ENCODE assay signal across 27 cellular contexts in genomic region chr11:4559527-4560440, GRCh38. TPM values are rescaled to one million over a fixed set of nuclear protein-coding genes. Genes with fewer than 3 reads are reported as not detected.
DNase-seq lines count a peak whose midpoint lies in the region; ATAC-seq and TF ChIP-seq lines count a peak whose summit lies in the region.
"Had no signal": no experiment of that assay in that cellular context is flagged by ENCODE, and none has a peak within 500 bp of the region (broad histone marks: within the 10 kb centered on the region; RNA-seq: fewer than 3 reads in every experiment).

No MANE protein-coding gene starts in this region.

- H3K4me1 ChIP-seq in left lung = no peaks in the 10 kb centered on the region
- H3K4me1 ChIP-seq: A549, SJCRH30 had no signal

- H3K36me3 Mint-ChIP-seq in progenitor cell of endocrine pancreas (ENCODE audit: insufficient read depth) (peaks cover 3% of the 10 kb centered on the region), chondrocyte (ENCODE audit: low read depth) (no peaks in the 10 kb centered on the region)
- H3K36me3 Mint-ChIP-seq in activated naive CD4-positive, alpha-beta T cell treated with anti-CD3 and anti-CD28 coated beads, Interleukin-2, amount 10 ng/mL, durations not matched to agents 7 days and 5 days = no peaks in the 10 kb centered on the region

- H3K27ac Mint-ChIP-seq in progenitor cell of endocrine pancreas (peak overlapping the region; percentile 63), chondrocyte (ENCODE audit: unreplicated experiment) (no peak overlapping the region)
- no peak overlapping the region for H3K27ac Mint-ChIP-seq in activated naive CD4-positive, alpha-beta T cell treated with anti-CD3 and anti-CD28 coated beads, Interleukin-2, amount 10 ng/mL, durations not matched to agents 7 days and 5 days
- H3K27ac Mint-ChIP-seq: B cell had no signal

- TF ChIP-seq CTCF in VCaP (conservative IDR thresholded peaks at IDR 0.05) = no peak
- no peak for TF ChIP-seq CTCF in left lung (IDR thresholded peaks at IDR 0.05)
- TF ChIP-seq CTCF in progenitor cell of endocrine pancreas (IDR thresholded peaks at IDR 0.05; ENCODE audit: unreplicated experiment) = no peak
- TF ChIP-seq CTCF in chondrocyte (IDR thresholded peaks at IDR 0.05) = no peak

- no peaks in the 10 kb centered on the region for H3K36me3 ChIP-seq in left lung
- H3K36me3 ChIP-seq: SJCRH30 had no signal

- H3K27ac ChIP-seq in VCaP (peak overlapping the region; percentile 90), left lung (no peak overlapping the region)
- H3K27ac ChIP-seq: A549, GM23248, HL-60, SJCRH30 had no signal

- H3K9me3 ChIP-seq in left lung = no peaks in the 10 kb centered on the region
- H3K9me3 ChIP-seq: A549, SJCRH30 had no signal

- CTCF ChIA-PET in activated naive CD4-positive, alpha-beta T cell treated with anti-CD3 and anti-CD28 coated beads, Interleukin-2, amount 10 ng/mL, durations not matched to agents 7 days and 5 days (lab: Charles Lee) = no interaction called here

- H3K4me3 Mint-ChIP-seq in progenitor cell of endocrine pancreas (ENCODE audit: low read depth) (no peak overlapping the region), chondrocyte (ENCODE audit: unreplicated experiment) (no peak overlapping the region)
- no peak overlapping the region for H3K4me3 Mint-ChIP-seq in activated naive CD4-positive, alpha-beta T cell treated with anti-CD3 and anti-CD28 coated beads, Interleukin-2, amount 10 ng/mL, durations not matched to agents 7 days and 5 days
- H3K4me3 Mint-ChIP-seq: B cell had no signal

- H3K27me3 Mint-ChIP-seq in progenitor cell of endocrine pancreas (no peaks in the 10 kb centered on the region), chondrocyte (ENCODE audit: low read depth) (peaks cover 6% of the 10 kb centered on the region)
- H3K27me3 Mint-ChIP-seq in activated naive CD4-positive, alpha-beta T cell treated with anti-CD3 and anti-CD28 coated beads, Interleukin-2, amount 10 ng/mL, durations not matched to agents 7 days and 5 days = peaks cover 12% of the 10 kb centered on the region

- peaks cover 22% of the 10 kb centered on the region for H3K4me1 Mint-ChIP-seq in progenitor cell of endocrine pancreas (ENCODE audit: low read depth)
- H3K4me1 Mint-ChIP-seq in activated naive CD4-positive, alpha-beta T cell treated with anti-CD3 and anti-CD28 coated beads, Interleukin-2, amount 10 ng/mL, durations not matched to agents 7 days and 5 days = no peaks in the 10 kb centered on the region
- no peaks in the 10 kb centered on the region for H3K4me1 Mint-ChIP-seq in chondrocyte (ENCODE audit: low read depth)
- H3K4me1 Mint-ChIP-seq: B cell had no signal

- ATAC-seq in left lung = peak; percentile 46
- ATAC-seq: A549, GM12878 had no signal

- intact Hi-C loops in left lung (cut with DNase I) = no loop called here

- DNase-seq in ELF-1 (ENCODE audit: low read depth, low spot score) (peak; percentile 20), left lung (no peak), progenitor cell of endocrine pancreas (ENCODE audit: low spot score, unreplicated experiment) (no peak), NCI-H2196 (lab: John Stamatoyannopoulos, UW; ENCODE audit: unreplicated experiment) (no peak), amniotic stem cell (lab: John Stamatoyannopoulos, UW) (no peak), chondrocyte (ENCODE audit: low spot score) (no peak)
- DNase-seq in activated naive CD4-positive, alpha-beta T cell treated with anti-CD3 and anti-CD28 coated beads, Interleukin-2, amount 10 ng/mL, durations not matched to agents 7 days and 5 days = no peak
- DNase-seq: DMS79 treated with DMSO at 0.1 percent for 48 hours; GM23248; HCEC 1CT; KBM-7; NCI-H1092; NCI-H1436; NCI-H187 treated with DMSO at 0.1 percent for 48 hours; NCI-H2107; NCI-H2227 treated with DMSO at 0.1 percent for 48 hours; NCI-H510A; NCI-H748 treated with DMSO at 0.1 percent for 48 hours; NK-92 treated with Interleukin-12 subunit alpha and Interleukin-12 subunit beta, amount 100 ng/mL, for 24 hours; SJCRH30 had no signal

- no peak overlapping the region for H3K4me3 ChIP-seq in left lung
- H3K4me3 ChIP-seq: A549, GM12878, GM23248, SJCRH30 had no signal

- H3K9me3 Mint-ChIP-seq in progenitor cell of endocrine pancreas (ENCODE audit: low read depth) (peaks cover 16% of the 10 kb centered on the region), chondrocyte (ENCODE audit: low read depth) (peaks cover 15% of the 10 kb centered on the region)
- no peaks in the 10 kb centered on the region for H3K9me3 Mint-ChIP-seq in activated naive CD4-positive, alpha-beta T cell treated with anti-CD3 and anti-CD28 coated beads, Interleukin-2, amount 10 ng/mL, durations not matched to agents 7 days and 5 days

- H3K27me3 ChIP-seq in left lung = no peaks in the 10 kb centered on the region
- H3K27me3 ChIP-seq: SJCRH30 had no signal

RNA-seq across cellular contexts. Expression of gene OR52M1, which starts 14.8 kb away (rescaled TPM):
- total RNA-seq in left lung = not detected
- not detected in 2 replicates for total RNA-seq in progenitor cell of endocrine pancreas
- not detected in 3 replicates for total RNA-seq in chondrocyte
- total RNA-seq: B cell, GM12878, GM23248, HT-29, OCI-LY7, SJCRH30 had no signal

RNA-seq across cellular contexts. Expression of gene OR52I2, which starts 21.8 kb away (rescaled TPM):
- total RNA-seq in left lung = not detected
- total RNA-seq in progenitor cell of endocrine pancreas = not detected in 2 replicates
- total RNA-seq in chondrocyte = not detected in 3 replicates
- total RNA-seq: B cell, GM12878, GM23248, HT-29, OCI-LY7, SJCRH30 had no signal

RNA-seq across cellular contexts. Expression of gene OR52I1, which starts 34.1 kb away (rescaled TPM):
- total RNA-seq in left lung = not detected
- total RNA-seq in progenitor cell of endocrine pancreas = not detected in 2 replicates
- total RNA-seq in chondrocyte = not detected in 3 replicates
- total RNA-seq: B cell, GM12878, GM23248, HT-29, OCI-LY7, SJCRH30 had no signal

RNA-seq across cellular contexts. Expression of gene TRIM68, which starts 48.2 kb away (rescaled TPM):
- 10 to 100 TPM; 12.5 to 14.1 TPM for total RNA-seq in left lung
- total RNA-seq in progenitor cell of endocrine pancreas = 18.1 and 18.7 TPM in 2 replicates
- total RNA-seq in chondrocyte = 9.7 to 13.5 TPM (median 10.3 TPM) in 3 replicates
